ENCODE assay signal across 19 cellular contexts in genomic region chr9:92637331-92637730, GRCh38.
"Had no signal": no experiment of that assay in that cellular context is flagged by ENCODE, and none has a peak within 500 bp of the region (broad histone marks: within the 10 kb centered on the region; RNA-seq: fewer than 3 reads in every experiment).

No MANE protein-coding gene starts in this region.

- H3K79me2 ChIP-seq: parathyroid adenoma had no signal

- H3K4me3 Mint-ChIP-seq: activated naive CD8-positive, alpha-beta T cell treated with anti-CD3 and anti-CD28 coated beads, Interleukin-2, amount 10 ng/mL, durations not matched to agents 7 days and 5 days; dendritic cell treated with granulocyte-macrophage colony-stimulating factor and Interleukin-4, amounts not matched to agents 40 ng/mL and 50 ng/mL, for 4 days had no signal

- H3K27me3 ChIP-seq: gastrocnemius medialis, heart left ventricle, SJSA1, upper lobe of left lung had no signal

- H3K9me3 Mint-ChIP-seq: activated naive CD8-positive, alpha-beta T cell treated with anti-CD3 and anti-CD28 coated beads, Interleukin-2, amount 10 ng/mL, durations not matched to agents 7 days and 5 days; dendritic cell treated with granulocyte-macrophage colony-stimulating factor and Interleukin-4, amounts not matched to agents 40 ng/mL and 50 ng/mL, for 4 days had no signal

- H2AFZ ChIP-seq: parathyroid adenoma had no signal

- H3K4me1 ChIP-seq: gastrocnemius medialis, parathyroid adenoma, SJSA1 had no signal

- H3K4me3 ChIP-seq: gastrocnemius medialis, heart left ventricle, SJSA1, upper lobe of left lung had no signal

- H3K27ac Mint-ChIP-seq: activated naive CD8-positive, alpha-beta T cell treated with anti-CD3 and anti-CD28 coated beads, Interleukin-2, amount 10 ng/mL, durations not matched to agents 7 days and 5 days; dendritic cell treated with granulocyte-macrophage colony-stimulating factor and Interleukin-4, amounts not matched to agents 40 ng/mL and 50 ng/mL, for 4 days had no signal

- H3K27me3 Mint-ChIP-seq: activated naive CD8-positive, alpha-beta T cell treated with anti-CD3 and anti-CD28 coated beads, Interleukin-2, amount 10 ng/mL, durations not matched to agents 7 days and 5 days; dendritic cell treated with granulocyte-macrophage colony-stimulating factor and Interleukin-4, amounts not matched to agents 40 ng/mL and 50 ng/mL, for 4 days; naive B cell had no signal

- H3K9me3 ChIP-seq: gastrocnemius medialis, heart left ventricle, SJSA1, upper lobe of left lung had no signal

- H3K27ac ChIP-seq: gastrocnemius medialis, heart left ventricle, parathyroid adenoma, SJSA1, upper lobe of left lung had no signal

- DNase-seq: activated CD4-positive, alpha-beta T cell treated with anti-CD3 and anti-CD28 coated beads for 48 hours; activated effector memory CD4-positive, alpha-beta T cell treated with anti-CD3 and anti-CD28 coated beads, Interleukin-2, amount 50 U/mL, for 16 hours; activated naive CD8-positive, alpha-beta T cell treated with anti-CD3 and anti-CD28 coated beads, Interleukin-2, amount 10 ng/mL, durations not matched to agents 7 days and 5 days; activated T-cell treated with anti-CD3 and anti-CD28 coated beads, Interleukin-2, amount 50 U/mL, for 1 hour; cerebellar nuclear complex; effector memory CD4-positive, alpha-beta T cell; gastrocnemius medialis; heart left ventricle; mammary epithelial cell; naive B cell; stimulated activated CD4-positive, alpha-beta T cell treated with anti-CD3 and anti-CD28 coated beads, Interleukin-15, amount 100 ng/mL, for 24 hours; stimulated activated CD4-positive, alpha-beta T cell treated with anti-CD3 and anti-CD28 coated beads, Interleukin-4, amount 100 ng/mL, for 24 hours; stimulated activated naive CD4-positive, alpha-beta T cell treated with Interleukin-2 at 50 U/mL for 16 hours; T-helper 2 cell had no signal

- ATAC-seq: gastrocnemius medialis, heart left ventricle, left colon had no signal

- H3K9ac ChIP-seq: parathyroid adenoma had no signal
